12 cellular contexts compared by ENCODE assay signal in genomic region chr11:103806130-103806900, GRCh38.
DNase-seq lines count a peak whose midpoint lies in the region; ATAC-seq and TF ChIP-seq lines count a peak whose summit lies in the region.
"Had no signal": no experiment of that assay in that cellular context is flagged by ENCODE, and none has a peak within 500 bp of the region (broad histone marks: within the 10 kb centered on the region; RNA-seq: fewer than 3 reads in every experiment).

No MANE protein-coding gene starts in this region.

- no peak for TF ChIP-seq CTCF in heart right ventricle (IDR thresholded peaks at IDR 0.05)
- TF ChIP-seq CTCF in ascending aorta (IDR thresholded peaks at IDR 0.05) = no peak

- H3K36me3 Mint-ChIP-seq in activated CD4-positive, alpha-beta T cell treated with anti-CD3 and anti-CD28 coated beads, Interleukin-2, amount 10 ng/mL, durations not matched to agents 7 days and 5 days (ENCODE audit: low read depth) = no peaks in the 10 kb centered on the region
- H3K36me3 Mint-ChIP-seq: T-cell had no signal

- H3K9me3 Mint-ChIP-seq in activated CD4-positive, alpha-beta T cell treated with anti-CD3 and anti-CD28 coated beads, Interleukin-2, amount 10 ng/mL, durations not matched to agents 7 days and 5 days = no peaks in the 10 kb centered on the region

- H3K9me3 ChIP-seq in heart right ventricle = no peaks in the 10 kb centered on the region
- no peaks in the 10 kb centered on the region for H3K9me3 ChIP-seq in ascending aorta
- no peaks in the 10 kb centered on the region for H3K9me3 ChIP-seq in right cardiac atrium (ENCODE audit: control insufficient read depth, low read length)
- H3K9me3 ChIP-seq: HAP-1, upper lobe of right lung had no signal

- peaks cover 0 to 13% (median 7%) of the 10 kb centered on the region in 9 donors for H3K4me1 ChIP-seq in heart right ventricle
- H3K4me1 ChIP-seq in ascending aorta = peaks cover 0 to 6% of the 10 kb centered on the region in 2 donors
- H3K4me1 ChIP-seq in right cardiac atrium (ENCODE audit: control insufficient read depth, insufficient read depth, low read length) = no peaks in the 10 kb centered on the region
- H3K4me1 ChIP-seq: HAP-1, upper lobe of right lung had no signal

- no peak overlapping the region for H3K27ac Mint-ChIP-seq in activated CD4-positive, alpha-beta T cell treated with anti-CD3 and anti-CD28 coated beads, Interleukin-2, amount 10 ng/mL, durations not matched to agents 7 days and 5 days
- H3K27ac Mint-ChIP-seq: T-cell had no signal

- H3K36me3 ChIP-seq in heart right ventricle (no peaks in the 10 kb centered on the region), ascending aorta (no peaks in the 10 kb centered on the region)
- H3K36me3 ChIP-seq: HAP-1, upper lobe of right lung had no signal

- H3K27me3 ChIP-seq in heart right ventricle (no peaks in the 10 kb centered on the region), ascending aorta (no peaks in the 10 kb centered on the region), right cardiac atrium (ENCODE audit: control insufficient read depth, insufficient read depth) (no peaks in the 10 kb centered on the region)
- H3K27me3 ChIP-seq: upper lobe of right lung had no signal

- H3K27me3 Mint-ChIP-seq in activated CD4-positive, alpha-beta T cell treated with anti-CD3 and anti-CD28 coated beads, Interleukin-2, amount 10 ng/mL, durations not matched to agents 7 days and 5 days = no peaks in the 10 kb centered on the region

- POLR2A ChIA-PET in activated CD4-positive, alpha-beta T cell treated with anti-CD3 and anti-CD28 coated beads, Interleukin-2, amount 10 ng/mL, durations not matched to agents 7 days and 5 days (lab: Charles Lee) = no interaction called here

- no peaks in the 10 kb centered on the region for H3K4me1 Mint-ChIP-seq in activated CD4-positive, alpha-beta T cell treated with anti-CD3 and anti-CD28 coated beads, Interleukin-2, amount 10 ng/mL, durations not matched to agents 7 days and 5 days
- H3K4me1 Mint-ChIP-seq: T-cell had no signal

- intact Hi-C loops in heart right ventricle (cut with DNase I) (no loop called here), Right ventricle myocardium inferior (cut with DNase I) (no loop called here), ascending aorta (cut with DNase I) (loop anchor here (5.0 kb wide), 2 partner anchors 36 to 61 kb away; no protein-coding TSS in a partner anchor), right cardiac atrium (cut with DNase I) (no loop called here), posterior cingulate gyrus (cut with DNase I) (no loop called here)

- DNase-seq in heart right ventricle = peak in 1 of 2 donors; percentile 21
- DNase-seq in Right ventricle myocardium inferior (ENCODE audit: missing footprints) = no peak
- DNase-seq in ascending aorta (ENCODE audit: low spot score in 2 of 2) = peak in 1 of 2 donors; percentile 67
- DNase-seq in right cardiac atrium = no peak
- DNase-seq in posterior cingulate gyrus = no peak
- DNase-seq in activated CD4-positive, alpha-beta T cell treated with anti-CD3 and anti-CD28 coated beads, Interleukin-2, amount 10 ng/mL, durations not matched to agents 7 days and 5 days = no peak
- DNase-seq in NCI-H2196 (lab: John Stamatoyannopoulos, UW; ENCODE audit: unreplicated experiment) = no peak
- no peak for DNase-seq in activated CD4-positive, alpha-beta T cell treated with anti-CD3 and anti-CD28 coated beads for 48 hours
- DNase-seq: NCI-H69, T-cell, upper lobe of right lung had no signal

- CTCF ChIA-PET in activated CD4-positive, alpha-beta T cell treated with anti-CD3 and anti-CD28 coated beads, Interleukin-2, amount 10 ng/mL, durations not matched to agents 7 days and 5 days (lab: Charles Lee) = no interaction called here

- H3K4me3 Mint-ChIP-seq in activated CD4-positive, alpha-beta T cell treated with anti-CD3 and anti-CD28 coated beads, Interleukin-2, amount 10 ng/mL, durations not matched to agents 7 days and 5 days = no peak overlapping the region
- H3K4me3 Mint-ChIP-seq: T-cell had no signal

- H3K4me3 ChIP-seq in heart right ventricle (no peak overlapping the region), ascending aorta (no peak overlapping the region), right cardiac atrium (ENCODE audit: low read length) (no peak overlapping the region)
- H3K4me3 ChIP-seq: HAP-1, upper lobe of right lung had no signal

- ATAC-seq in heart right ventricle = peak in 5 of 8 donors; percentile 48 to 63 (median 54)
- no peak for ATAC-seq in Right ventricle myocardium inferior
- ATAC-seq in right cardiac atrium = peak; percentile 65 to 69
- ATAC-seq: T-cell had no signal

- 51 to 54% methylated on average over 5 of the region's 5 CpGs for WGBS in heart right ventricle, 2 donors
- 38% methylated on average over 5 of the region's 5 CpGs for WGBS in right cardiac atrium

- H3K27ac ChIP-seq in heart right ventricle = peak overlapping the region in 5 of 10 donors; percentile 7 to 21 (median 18)
- H3K27ac ChIP-seq in ascending aorta = peak overlapping the region; percentile 27 to 44
- H3K27ac ChIP-seq in right cardiac atrium (ENCODE audit: low read length) = no peak overlapping the region
- H3K27ac ChIP-seq: upper lobe of right lung had no signal
